10 cellular contexts compared by ENCODE assay signal in genomic region chr5:154712518-154713437, GRCh38. TPM values are rescaled to one million over a fixed set of nuclear protein-coding genes. Genes with fewer than 3 reads are reported as not detected.
DNase-seq lines count a peak whose midpoint lies in the region; ATAC-seq, FAIRE-seq and TF ChIP-seq lines count a peak whose summit lies in the region.
"Had no signal": no experiment of that assay in that cellular context is flagged by ENCODE, and none has a peak within 500 bp of the region (broad histone marks: within the 10 kb centered on the region; RNA-seq: fewer than 3 reads in every experiment).

No MANE protein-coding gene starts in this region.

- no peak for FAIRE-seq in H54 (lab: Jason Lieb, UNC)

- intact Hi-C loops in Right ventricle myocardium superior (cut with DNase I) (no loop called here), cardiac septum (cut with DNase I) (no loop called here), PC-9 (cut with micrococcal nuclease; ENCODE audit: unreplicated experiment) (loop anchor here (1.0 to 5.0 kb wide), 4 partner anchors 20 to 60 kb away; partner anchors contain the start of gene LARP1)

- H3K27ac Mint-ChIP-seq in type B pancreatic cell, result peak overlapping the region; percentile 45

- no peaks in the 10 kb centered on the region for H3K36me3 ChIP-seq in PC-9 (ENCODE audit: low read depth)

- no peaks in the 10 kb centered on the region for H3K9me2 ChIP-seq in PC-9 (ENCODE audit: insufficient read depth)

- no peak for TF ChIP-seq CTCF in PC-9 (conservative IDR thresholded peaks at IDR 0.05)
- TF ChIP-seq CTCF in type B pancreatic cell (conservative IDR thresholded peaks at IDR 0.05), result no peak

- no peaks in the 10 kb centered on the region for H4K20me1 ChIP-seq in PC-9 (ENCODE audit: insufficient read depth)

- no peaks in the 10 kb centered on the region for H3K27me3 Mint-ChIP-seq in type B pancreatic cell

- peaks cover 35% of the 10 kb centered on the region for H3F3A ChIP-seq in PC-9 (ENCODE audit: insufficient read depth, low read depth)

- H3K4me3 Mint-ChIP-seq in type B pancreatic cell, result peak overlapping the region; percentile 39

- no peaks in the 10 kb centered on the region for H3K36me3 Mint-ChIP-seq in type B pancreatic cell

- H3K79me2 ChIP-seq in PC-9 (ENCODE audit: low read depth), result no peaks in the 10 kb centered on the region

- H3K27me3 ChIP-seq in PC-9 (ENCODE audit: insufficient read depth, low read depth), result no peaks in the 10 kb centered on the region

- peak overlapping the region; percentile 41 for H3K4me3 ChIP-seq in PC-9

- no peaks in the 10 kb centered on the region for H3K9me3 Mint-ChIP-seq in type B pancreatic cell

- no peak for DNase-seq in Right ventricle myocardium superior
- no peak for DNase-seq in cardiac septum (ENCODE audit: low spot score)
- DNase-seq in PC-9, result peak; percentile 76 to 80
- peak; percentile 88 for DNase-seq in islet precursor cell
- DNase-seq in type B pancreatic cell (ENCODE audit: extremely low spot score, unreplicated experiment), result no peak
- DNase-seq in effector CD8-positive, alpha-beta T cell (lab: John Stamatoyannopoulos, UW), result no peak
- DNase-seq in H54 (ENCODE audit: insufficient read length, low spot score), result no peak
- DNase-seq in NCI-H1694 (lab: John Stamatoyannopoulos, UW), result no peak
- DNase-seq: activated CD4-positive, CD25-positive, alpha-beta regulatory T cell treated with anti-CD3 and anti-CD28 coated beads, Interleukin-2, amount 50 U/mL, for 72 hours; MM.1S had no signal

- H2AFZ ChIP-seq in PC-9, result peak overlapping the region; percentile 72

- POLR2A ChIA-PET in PC-9 (lab: Charles Lee; ENCODE audit: unreplicated experiment), result interaction anchor here (0.6 to 1.3 kb wide), 5 partner anchors 13 to 1366 kb away, joined by 4 to 8 read pairs (median 4); no protein-coding TSS in a partner anchor

- BruUV-seq in PC-9 (replicated peaks; lab: Mats Ljungman, UMichigan), result no TSS peak

- CTCF ChIA-PET in PC-9 (lab: Charles Lee), result interaction anchor here (0.5 to 1.1 kb wide), 4 partner anchors 21 to 55 kb away, joined by 3 to 4 read pairs (median 3); no protein-coding TSS in a partner anchor

- peaks cover 18% of the 10 kb centered on the region for H3K4me1 Mint-ChIP-seq in type B pancreatic cell (ENCODE audit: unreplicated experiment)

- peak; percentile 40 for ATAC-seq in Right ventricle myocardium superior (ENCODE audit: poor library complexity)

- H3K4me1 ChIP-seq in PC-9 (replicated peaks; ENCODE audit: insufficient read depth), result peaks cover 42% of the 10 kb centered on the region

- no peaks in the 10 kb centered on the region for H3K9me3 ChIP-seq in PC-9 (ENCODE audit: insufficient read depth, low read depth)

- H3K4me2 ChIP-seq in PC-9, result peak overlapping the region; percentile 71

- peak overlapping the region; percentile 46 for H3K27ac ChIP-seq in PC-9

- TF ChIP-seq POLR2A in H54 (IDR thresholded peaks at IDR 0.05; ENCODE audit: low read depth, low read length), result no peak

RNA-seq across cellular contexts. Expression of gene LARP1, which starts 42.4 kb away (rescaled TPM):
- total RNA-seq in Right ventricle myocardium superior (151 TPM), cardiac septum (160 TPM), PC-9 (2021) (232 and 290 TPM in 2 replicates), type B pancreatic cell (ENCODE audit: low replicate concordance) (170 and 220 TPM in 2 replicates)

Comparison
In these comparisons a context has a peak if more than half of its experiments do, and no peak if none do; other contexts are left out.
1. DNase-seq: peak in PC-9 (2 of 2) and islet precursor cell (single experiment); none in Right ventricle myocardium superior (single experiment), cardiac septum (single experiment), type B pancreatic cell (single experiment), effector CD8-positive, alpha-beta T cell (single experiment), H54 (single experiment) and NCI-H1694 (single experiment).